In genomic region chr15:88438181-88438580, GRCh38 we compare ENCODE assay signal across 20 cellular contexts. TPM values are rescaled to one million over a fixed set of nuclear protein-coding genes. Genes with fewer than 3 reads are reported as not detected.
DNase-seq lines count a peak whose midpoint lies in the region; ATAC-seq, FAIRE-seq and TF ChIP-seq lines count a peak whose summit lies in the region.
"Had no signal": no experiment of that assay in that cellular context is flagged by ENCODE, and none has a peak within 500 bp of the region (broad histone marks: within the 10 kb centered on the region; RNA-seq: fewer than 3 reads in every experiment).

No MANE protein-coding gene starts in this region.

- TF ChIP-seq EP300 in A549 (IDR thresholded peaks at IDR 0.05): no peak

- ATAC-seq in A549 (no peak), GM21515 (IDR thresholded peaks at IDR 0.05; ENCODE audit: unreplicated experiment) (no peak)
- ATAC-seq: CD8-positive, alpha-beta T cell; GM12878 had no signal

- TF ChIP-seq CTCF in A549 (IDR thresholded peaks at IDR 0.05): no peak
- no peak for TF ChIP-seq CTCF in MM.1S (IDR thresholded peaks at IDR 0.05; ENCODE audit: low read length)

- TF ChIP-seq POLR2A in A549 (IDR thresholded peaks at IDR 0.05; ENCODE audit: low read length): no peak

- H3F3A ChIP-seq in MM.1S (ENCODE audit: insufficient read depth, low read length): no peaks in the 10 kb centered on the region

- H3K4me3 ChIP-seq in A549: no peak overlapping the region
- H3K4me3 ChIP-seq in MM.1S (ENCODE audit: low read length): no peak overlapping the region
- H3K4me3 ChIP-seq: BLaER1, GM12878, HAP-1 had no signal

- no peaks in the 10 kb centered on the region for H3K79me2 ChIP-seq in MM.1S (ENCODE audit: low read length)

- H3K4me1 ChIP-seq in A549 (peaks cover 11% of the 10 kb centered on the region; the same call in 2 of the 3 replicates), MM.1S (ENCODE audit: low read length) (no peaks in the 10 kb centered on the region)
- H3K4me1 ChIP-seq: BLaER1, Caco-2, HAP-1 had no signal

- no peak for TF ChIP-seq RAD21 in A549 (conservative IDR thresholded peaks at IDR 0.05 in 1 of 2, IDR thresholded peaks at IDR 0.05 in 1 of 2)

- H3K9me2 ChIP-seq in MM.1S (replicated peaks; ENCODE audit: insufficient read depth, low read length): no peaks in the 10 kb centered on the region

- H3K9me3 ChIP-seq in A549 (peaks cover 16% of the 10 kb centered on the region), MM.1S (replicated peaks; ENCODE audit: insufficient read depth, low read length) (no peaks in the 10 kb centered on the region)
- H3K9me3 ChIP-seq: BLaER1, Caco-2, HAP-1 had no signal

- FAIRE-seq in A549 (lab: Jason Lieb, UNC) (no peak), GM19239 (lab: Jason Lieb, UNC) (no peak)
- FAIRE-seq: GM12878, H54 had no signal

- DNase-seq in A549 (ENCODE audit: low read depth in 1 of 2, low spot score in 1 of 2): no peak
- DNase-seq in MM.1S: no peak
- peak; percentile 29 for DNase-seq in islet precursor cell
- no peak for DNase-seq in glomerular visceral epithelial cell (ENCODE audit: extremely low spot score)
- DNase-seq in GM19239 (ENCODE audit: insufficient read length, low spot score): no peak
- DNase-seq: Caco-2; CD4-positive, CD25-positive, alpha-beta regulatory T cell; CD8-positive, alpha-beta T cell; DMS153; DMS79; EL; GDM1; GOT3; HFFc6 had no signal

- H3K4me2 ChIP-seq in A549 (0 out of 3 replicates have a peak overlapping the region, but pooled peaks have one; percentile 1), MM.1S (ENCODE audit: low read depth, low read length) (no peak overlapping the region)
- H3K4me2 ChIP-seq: BLaER1 had no signal

- peak overlapping the region; percentile 25; the same call in 1 of the 2 replicates for H2AFZ ChIP-seq in MM.1S (ENCODE audit: low read length)

- no peak overlapping the region for H3K9ac ChIP-seq in MM.1S (ENCODE audit: low read length)
- H3K9ac ChIP-seq: BLaER1 had no signal

- no peaks in the 10 kb centered on the region for H3K36me3 ChIP-seq in MM.1S (replicated peaks; ENCODE audit: insufficient read depth, low read length)
- H3K36me3 ChIP-seq: BLaER1, HAP-1 had no signal

- H4K20me1 ChIP-seq in MM.1S (ENCODE audit: insufficient read depth, low read length): no peaks in the 10 kb centered on the region
- H4K20me1 ChIP-seq: BLaER1 had no signal

- POLR2A ChIA-PET in A549 (lab: Yijun Ruan, JAX): interaction anchor here (0.6 kb wide), 1 partner anchor 130 kb away, joined by 4 read pairs; no protein-coding TSS in a partner anchor

- WGBS in A549 (ENCODE audit: missing lambda C conversion rate): 48% methylated on average over 5 of the region's 5 CpGs

- no peaks in the 10 kb centered on the region for H3K27me3 ChIP-seq in MM.1S (replicated peaks; ENCODE audit: insufficient read depth, low read length)
- H3K27me3 ChIP-seq: BLaER1 had no signal

- CTCF ChIA-PET in A549 (lab: Yijun Ruan, JAX): interaction anchor here (0.6 to 1.2 kb wide), 3 partner anchors 12 to 163 kb away, joined by 4 to 6 read pairs (median 4); no protein-coding TSS in a partner anchor

- H3K27ac ChIP-seq in A549: peak overlapping the region in 1 of 2 experiments; percentile 23; a peak in 3 of 6 replicates
- H3K27ac ChIP-seq in MM.1S (ENCODE audit: low read length): no peak overlapping the region
- H3K27ac ChIP-seq: BLaER1, C4-2B had no signal

TF ChIP-seq in A549, 52 proteins besides CTCF, POLR2A, EP300 and RAD21:
- TF ChIP-seq REST (IDR thresholded peaks at IDR 0.05): no peak
- TF ChIP-seq KDM5A (IDR thresholded peaks at IDR 0.05): no peak
- TF ChIP-seq EHF (CRISPR knock-in tag; IDR thresholded peaks at IDR 0.05): no peak
- TF ChIP-seq MAZ (IDR thresholded peaks at IDR 0.05; ENCODE audit: borderline replicate concordance, low read depth, low read length): no peak
- no peak for TF ChIP-seq TFCP2L1 (CRISPR knock-in tag; IDR thresholded peaks at IDR 0.05)
- no peak for TF ChIP-seq CHD2 (IDR thresholded peaks at IDR 0.05; ENCODE audit: low read length, partially characterized antibody)
- TF ChIP-seq ELK1 (IDR thresholded peaks at IDR 0.05; ENCODE audit: low read depth, low read length): no peak
- TF ChIP-seq MYC (IDR thresholded peaks at IDR 0.05; ENCODE audit: borderline replicate concordance, low read length): no peak
- TF ChIP-seq FOSB (CRISPR knock-in tag; IDR thresholded peaks at IDR 0.05): no peak

RNA-seq across cellular contexts. Expression of gene MRPL46, which starts 29.0 kb away (rescaled TPM):
- polyA plus RNA-seq in A549 (2011; rRNA removed) (66.9 and 76.1 TPM in 2 replicates), A549 (2017; fragmentation: RNase III; extraction: RNeasy Plus Mini Kit Qiagen cat#74134 plus additional on column Dnase treatment) (54.9 to 61.1 TPM (median 57.7 TPM) in 3 replicates)
- polyA plus RNA-seq in A549 (2012; cell fraction: cytosol; rRNA removed): 72.2 and 72.9 TPM in 2 replicates
- 31.9 and 40.3 TPM in 2 replicates for polyA plus RNA-seq in A549 (2012; cell fraction: nucleus; rRNA removed)
- polyA minus RNA-seq in A549 (2011; rRNA and poly(A)+ RNA removed): 16.9 and 17.0 TPM in 2 replicates

RNA-seq across cellular contexts. Expression of gene MRPS11, which starts 29.3 kb away (rescaled TPM):
- polyA plus RNA-seq in A549 (2011; rRNA removed): 99.0 and 102 TPM in 2 replicates
- 210 and 263 TPM in 2 replicates for polyA plus RNA-seq in A549 (2012; cell fraction: cytosol; rRNA removed)
- polyA plus RNA-seq in A549 (2012; cell fraction: nucleus; rRNA removed): 94.1 and 111 TPM in 2 replicates
- 122 to 129 TPM (median 123 TPM) in 3 replicates for polyA plus RNA-seq in A549 (2017; fragmentation: RNase III; extraction: RNeasy Plus Mini Kit Qiagen cat#74134 plus additional on column Dnase treatment)
- polyA minus RNA-seq in A549 (2011; rRNA and poly(A)+ RNA removed): 35.6 and 44.3 TPM in 2 replicates
